24 cellular contexts compared by ENCODE assay signal in the genomic region with DNA sequence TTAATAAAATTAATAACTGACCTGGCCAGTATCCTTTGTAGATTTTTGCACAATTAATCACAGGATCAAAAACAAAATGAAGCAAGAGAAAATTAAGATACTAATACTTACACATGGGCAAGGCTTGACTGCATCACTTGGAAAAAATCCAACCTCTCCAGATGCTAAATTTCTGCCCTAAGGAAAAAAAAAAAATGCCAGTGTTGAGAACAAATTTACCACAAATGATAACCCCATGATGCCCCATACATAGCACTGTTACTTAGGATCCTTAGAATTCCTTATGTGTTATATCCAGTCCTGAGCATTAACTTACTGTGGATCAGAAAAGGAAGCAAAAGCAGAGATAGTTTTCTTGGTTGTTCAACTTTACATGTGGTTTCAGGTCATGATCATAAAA.
"Had no signal": no experiment of that assay in that cellular context is flagged by ENCODE, and none has a peak within 500 bp of the region (broad histone marks: within the 10 kb centered on the region; RNA-seq: fewer than 3 reads in every experiment).

No MANE protein-coding gene starts in this region.

- ATAC-seq: esophagus mucosa; foreskin keratinocyte; heart right ventricle; left cardiac atrium; left lung; naive thymus-derived CD4-positive, alpha-beta T cell; sciatic nerve; stimulated activated effector memory CD8-positive, alpha-beta T cell treated with anti-CD3 and anti-CD28 coated beads, Interleukin-12 subunit alpha, Interleukin-12 subunit beta, amount 100 ng/mL, for 72 hours had no signal

- H3K9me3 ChIP-seq: thyroid gland had no signal

- H3K4me1 ChIP-seq: foreskin keratinocyte, heart right ventricle, left lung, neural progenitor cell, parathyroid adenoma, right atrium auricular region, stomach, thyroid gland had no signal

- H3K79me2 ChIP-seq: parathyroid adenoma had no signal

- H3K9ac ChIP-seq: neural progenitor cell, parathyroid adenoma had no signal

- H3K4me3 ChIP-seq: heart right ventricle, left lung, neural progenitor cell, right atrium auricular region, smooth muscle cell, stomach, thyroid gland had no signal

- H3K27me3 ChIP-seq: foreskin keratinocyte, heart right ventricle, left lung, neural progenitor cell, right atrium auricular region, stomach, thyroid gland had no signal

- H3K4me2 ChIP-seq: neural progenitor cell, smooth muscle cell had no signal

- H3K27ac ChIP-seq: epithelial cell of prostate, foreskin keratinocyte, heart right ventricle, left lung, neural progenitor cell, parathyroid adenoma, right atrium auricular region, stomach, thyroid gland had no signal

- DNase-seq: cortex of kidney; effector memory CD8-positive, alpha-beta T cell; glutamatergic neuron; heart right ventricle; hippocampal formation; left cardiac atrium; mesendoderm; midbrain; naive thymus-derived CD4-positive, alpha-beta T cell; stimulated activated CD4-positive, alpha-beta T cell treated with anti-CD3 and anti-CD28 coated beads, Interleukin-2, amount 100 ng/mL, for 24 hours; stimulated activated CD4-positive, alpha-beta T cell treated with anti-CD3 and anti-CD28 coated beads, Interleukin-4, amount 100 ng/mL, for 24 hours; stimulated activated naive CD4-positive, alpha-beta T cell treated with Interleukin-2 at 50 U/mL for 16 hours; stomach; thyroid gland had no signal

- H2AFZ ChIP-seq: neural progenitor cell, parathyroid adenoma had no signal

- H3K36me3 ChIP-seq: neural progenitor cell, right atrium auricular region, thyroid gland had no signal
